ENCODE assay signal across 8 cellular contexts in genomic region chr22:50260801-50261614, GRCh38. TPM values are rescaled to one million over a fixed set of nuclear protein-coding genes. Genes with fewer than 3 reads are reported as not detected.
DNase-seq lines count a peak whose midpoint lies in the region; ATAC-seq, FAIRE-seq and TF ChIP-seq lines count a peak whose summit lies in the region.

No MANE protein-coding gene starts in this region.

- peaks cover 26% of the 10 kb centered on the region for H3K79me2 ChIP-seq in astrocyte (ENCODE audit: insufficient read depth, low read length)

- H3K4me1 ChIP-seq in astrocyte (ENCODE audit: insufficient read depth, low read length) (peaks cover 17% of the 10 kb centered on the region), skeletal muscle tissue (ENCODE audit: control insufficient read depth in 3 of 3, insufficient read depth in 3 of 3, low read length in 3 of 3) (peaks cover 48 to 60% (median 57%) of the 10 kb centered on the region in 3 donors)

- H4K20me1 ChIP-seq in astrocyte (ENCODE audit: insufficient read depth, low read length) = peaks cover 13% of the 10 kb centered on the region

- FAIRE-seq in astrocyte (lab: Jason Lieb, UNC) = no peak

- H3K9me3 ChIP-seq in AG04450 (ENCODE audit: control insufficient read depth, insufficient read depth, low read length) (no peaks in the 10 kb centered on the region; the same call in 1 of the 2 replicates), astrocyte (ENCODE audit: insufficient read depth, low read depth, low read length) (no peaks in the 10 kb centered on the region), skeletal muscle tissue (ENCODE audit: control insufficient read depth in 3 of 3, low read length in 3 of 3) (no peaks in the 10 kb centered on the region)

- peak overlapping the region; percentile 84 for H3K9ac ChIP-seq in astrocyte (ENCODE audit: low read length)
- peak overlapping the region; percentile 84 to 91 (median 87) for H3K9ac ChIP-seq in skeletal muscle tissue (ENCODE audit: low read depth in 1 of 3, low read length in 3 of 3)

- H3K27me3 ChIP-seq in AG04450 (ENCODE audit: control insufficient read depth, insufficient read depth, low read length) = no peaks in the 10 kb centered on the region
- no peaks in the 10 kb centered on the region for H3K27me3 ChIP-seq in astrocyte (ENCODE audit: insufficient read depth, low read length)
- no peaks in the 10 kb centered on the region for H3K27me3 ChIP-seq in skeletal muscle tissue (ENCODE audit: control insufficient read depth in 3 of 3, insufficient read depth in 3 of 3, low read length in 3 of 3)

- CTCF ChIA-PET in AG04450 (lab: Charles Lee) = interaction anchor here (1.0 to 1.3 kb wide), 2 partner anchors 10 to 67 kb away, joined by 3 to 4 read pairs; partner anchors contain the start of gene HDAC10

- peak overlapping the region; percentile 73 for H2AFZ ChIP-seq in astrocyte (ENCODE audit: low read depth, low read length)

- peak; percentile 27 for TF ChIP-seq POLR2A in GM15510 (IDR thresholded peaks at IDR 0.05; ENCODE audit: borderline replicate concordance, extremely low read depth, insufficient read length)

- no peak overlapping the region for H3K27ac Mint-ChIP-seq in astrocyte (ENCODE audit: unreplicated experiment)

- peaks cover 7% of the 10 kb centered on the region for H3K4me1 Mint-ChIP-seq in astrocyte (ENCODE audit: low read depth, unreplicated experiment)

- TF ChIP-seq CTCF in AG04450 (IDR thresholded peaks at IDR 0.05; ENCODE audit: low read depth, low read length) (no peak), astrocyte (IDR thresholded peaks at IDR 0.05; ENCODE audit: insufficient read depth, low read depth, low read length) (no peak)

- POLR2A ChIA-PET in AG04450 (lab: Yijun Ruan, JAX) = interaction anchor here (0.6 to 1.9 kb wide), 2 partner anchors 10 to 35 kb away, joined by 3 to 8 read pairs; partner anchors contain the start of gene HDAC10

- no peaks in the 10 kb centered on the region for H3K9me3 Mint-ChIP-seq in astrocyte (ENCODE audit: unreplicated experiment)

- H3K4me3 Mint-ChIP-seq in astrocyte (ENCODE audit: unreplicated experiment) = peak overlapping the region; percentile 78

- peaks cover 5% of the 10 kb centered on the region for H3K36me3 Mint-ChIP-seq in astrocyte (ENCODE audit: low read depth, unreplicated experiment)

- ATAC-seq in GM18868 (IDR thresholded peaks at IDR 0.05; ENCODE audit: unreplicated experiment) = no peak

- peaks cover 3% of the 10 kb centered on the region for H3K27me3 Mint-ChIP-seq in astrocyte (ENCODE audit: low read depth, unreplicated experiment)

- no peaks in the 10 kb centered on the region for H3K36me3 ChIP-seq in astrocyte (ENCODE audit: insufficient read depth, low read length)
- H3K36me3 ChIP-seq in skeletal muscle tissue (ENCODE audit: control insufficient read depth in 3 of 3, insufficient read depth in 3 of 3, low read length in 3 of 3) = peaks cover 3 to 8% (median 6%) of the 10 kb centered on the region in 3 donors

- peak overlapping the region; percentile 92 for H3K4me2 ChIP-seq in astrocyte (ENCODE audit: low read length)

- peak overlapping the region; percentile 57 for H3K27ac ChIP-seq in AG04450 (ENCODE audit: low read depth, low read length)
- peak overlapping the region; percentile 58 for H3K27ac ChIP-seq in astrocyte (ENCODE audit: low read depth, low read length)
- H3K27ac ChIP-seq in skeletal muscle tissue (ENCODE audit: low read depth, low read length) = peak overlapping the region; percentile 92

- no peak for DNase-seq in AG04450 (ENCODE audit: low read depth, low spot score)
- peak; percentile 83 for DNase-seq in NCI-H69 (lab: John Stamatoyannopoulos, UW)
- DNase-seq in astrocyte (ENCODE audit: low read depth) = peak; percentile 64
- no peak for DNase-seq in SKM-1 treated with dmso at 0.1 percent for 144 hours (lab: John Stamatoyannopoulos, UW; ENCODE audit: unreplicated experiment)

- peak overlapping the region; percentile 75 for H3K4me3 ChIP-seq in AG04450 (ENCODE audit: low read depth, low read length)
- peak overlapping the region; percentile 68 for H3K4me3 ChIP-seq in astrocyte (ENCODE audit: insufficient read depth, low read depth, low read length)
- peak overlapping the region; percentile 61 for H3K4me3 ChIP-seq in iPS-11a (ENCODE audit: low read depth, low read length)
- peak overlapping the region; percentile 69 to 80 (median 78) for H3K4me3 ChIP-seq in skeletal muscle tissue (ENCODE audit: low read length in 3 of 3)

RNA-seq across cellular contexts. Expression of gene MAPK12, which starts 0.5 kb away (rescaled TPM):
- 26.6 and 33.7 TPM in 2 replicates for polyA plus RNA-seq in AG04450 (2011; rRNA removed)
- polyA minus RNA-seq in AG04450 (2011; rRNA and poly(A)+ RNA removed) = 32.0 and 45.4 TPM in 2 replicates
- total RNA-seq in astrocyte (29.1 and 36.4 TPM in 2 replicates), skeletal muscle tissue (18.8 TPM)

RNA-seq across cellular contexts. Expression of gene MAPK11, which starts 9.2 kb away (rescaled TPM):
- polyA plus RNA-seq in AG04450 (2011; rRNA removed) = 6.7 and 9.6 TPM in 2 replicates
- 8.1 and 11.6 TPM in 2 replicates for polyA minus RNA-seq in AG04450 (2011; rRNA and poly(A)+ RNA removed)
- total RNA-seq in astrocyte (19.6 and 22.4 TPM in 2 replicates), skeletal muscle tissue (3.1 TPM)

RNA-seq across cellular contexts. Expression of gene HDAC10, which starts 9.9 kb away (rescaled TPM):
- polyA plus RNA-seq in AG04450 (2011; rRNA removed) = 7.0 and 9.9 TPM in 2 replicates
- polyA minus RNA-seq in AG04450 (2011; rRNA and poly(A)+ RNA removed) = 7.4 and 9.7 TPM in 2 replicates
- 36.8 and 46.5 TPM in 2 replicates for total RNA-seq in astrocyte
- total RNA-seq in skeletal muscle tissue = 8.9 TPM

RNA-seq across cellular contexts. Expression of gene TUBGCP6, which starts 16.2 kb away (rescaled TPM):
- 8.5 and 10.8 TPM in 2 replicates for polyA plus RNA-seq in AG04450 (2011; rRNA removed)
- 11.9 and 12.7 TPM in 2 replicates for polyA minus RNA-seq in AG04450 (2011; rRNA and poly(A)+ RNA removed)
- total RNA-seq in astrocyte = 25.4 and 26.3 TPM in 2 replicates
- 17.2 TPM for total RNA-seq in skeletal muscle tissue

RNA-seq across cellular contexts. Expression of gene PLXNB2, which starts 46.4 kb away (rescaled TPM):
- polyA plus RNA-seq in AG04450 (2011; rRNA removed) = 68.0 and 110 TPM in 2 replicates
- polyA minus RNA-seq in AG04450 (2011; rRNA and poly(A)+ RNA removed) = 137 and 178 TPM in 2 replicates
- total RNA-seq in astrocyte (327 and 376 TPM in 2 replicates), skeletal muscle tissue (48.5 TPM)

Comparison
In these comparisons a context has a peak if more than half of its experiments do, and no peak if none do; other contexts are left out.
1. DNase-seq: peak in NCI-H69 (single experiment) and astrocyte (single experiment); none in AG04450 (single experiment) and SKM-1 treated with dmso at 0.1 percent for 144 hours (single experiment).
2. Peak in every context shown above with its lines, with median percentiles within 50 percentile points of each other: H3K27ac ChIP-seq and H3K4me3 ChIP-seq.